In the genomic region with DNA sequence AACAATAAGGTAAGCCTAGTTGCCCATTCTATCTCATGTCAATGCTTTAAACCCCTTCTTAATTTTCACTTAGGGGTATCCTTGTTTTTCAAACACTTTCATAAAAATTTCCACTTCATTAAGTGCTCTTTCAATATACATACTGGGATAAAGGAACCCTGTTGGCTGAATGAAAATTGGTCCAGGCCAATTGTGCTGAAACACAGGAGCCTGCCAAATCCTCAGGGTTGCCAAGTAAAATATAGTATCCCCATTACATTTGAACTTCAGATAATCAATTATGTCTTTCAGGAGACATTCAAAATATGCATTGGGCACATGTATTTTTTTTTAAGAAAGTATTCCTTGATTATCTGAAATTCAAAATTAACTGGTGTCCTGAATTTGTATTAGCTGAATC, we compare ENCODE assay signal across 21 cellular contexts.
"Had no signal": no experiment of that assay in that cellular context is flagged by ENCODE, and none has a peak within 500 bp of the region (broad histone marks: within the 10 kb centered on the region; RNA-seq: fewer than 3 reads in every experiment).

No MANE protein-coding gene starts in this region.

- H3K27ac Mint-ChIP-seq: IgD-negative memory B cell; T-cell; T-helper 1 cell treated with Interleukin-12 subunit alpha and Interleukin-12 subunit beta and Interleukin-4 antibody, amounts not matched to agents 30 μg/mL and 1 μg/mL, for 36 hours had no signal

- H3K9me3 Mint-ChIP-seq: IgD-negative memory B cell; T-helper 1 cell treated with Interleukin-12 subunit alpha and Interleukin-12 subunit beta and Interleukin-4 antibody, amounts not matched to agents 30 μg/mL and 1 μg/mL, for 36 hours had no signal

- H3K36me3 Mint-ChIP-seq: IgD-negative memory B cell, T-cell had no signal

- DNase-seq: Kasumi-1, MM.1S, NCI-H1092 treated with DMSO at 0.1 percent for 48 hours, NCI-H1436, NCI-H187, NCI-H2029, NCI-H2107, NCI-H2227 treated with DMSO at 0.1 percent for 48 hours, NCI-H510A, NCI-H524 treated with DMSO at 0.1 percent for 48 hours, NCI-H82, Right ventricle myocardium superior, RPMI8226, SIG-M5, SK-N-SH, SW 1271, T-cell had no signal

- H3K4me1 Mint-ChIP-seq: IgD-negative memory B cell, T-cell had no signal

- ATAC-seq: HepG2, K562, T-cell had no signal

- H3K4me3 Mint-ChIP-seq: IgD-negative memory B cell; T-cell; T-helper 1 cell treated with Interleukin-12 subunit alpha and Interleukin-12 subunit beta and Interleukin-4 antibody, amounts not matched to agents 30 μg/mL and 1 μg/mL, for 36 hours had no signal

- H3K27me3 Mint-ChIP-seq: IgD-negative memory B cell, T-cell had no signal
